ENCODE assay signal across 14 cellular contexts in genomic region chr13:27556109-27556508, GRCh38.
A peak's percentile ranks its signal among the peaks of the same experiment; 100 is the strongest.
DNase-seq lines count a peak whose midpoint lies in the region; ATAC-seq, FAIRE-seq and TF ChIP-seq lines count a peak whose summit lies in the region.
"Had no signal": no experiment of that assay in that cellular context is flagged by ENCODE, and none has a peak within 500 bp of the region (broad histone marks: within the 10 kb centered on the region; RNA-seq: fewer than 3 reads in every experiment).

No MANE protein-coding gene starts in this region.

- no peaks in the 10 kb centered on the region for H4K20me1 ChIP-seq in astrocyte (ENCODE audit: insufficient read depth, low read length)

- no peak overlapping the region for H3K27ac Mint-ChIP-seq in HFFc6
- no peak overlapping the region for H3K27ac Mint-ChIP-seq in astrocyte (ENCODE audit: unreplicated experiment)
- H3K27ac Mint-ChIP-seq: activated T-cell treated with anti-CD3 and anti-CD28 coated beads, Interleukin-2, amount 50 U/mL, for 72 hours; CD4-positive, alpha-beta T cell had no signal

- H3K9ac ChIP-seq in astrocyte (ENCODE audit: low read length): no peak overlapping the region

- H3K4me3 Mint-ChIP-seq in HFFc6: no peak overlapping the region
- no peak overlapping the region for H3K4me3 Mint-ChIP-seq in astrocyte (ENCODE audit: unreplicated experiment)
- H3K4me3 Mint-ChIP-seq: activated T-cell treated with anti-CD3 and anti-CD28 coated beads, Interleukin-2, amount 50 U/mL, for 72 hours; CD4-positive, alpha-beta T cell had no signal

- no peak for DNase-seq in AG04450 (ENCODE audit: low read depth, low spot score)
- DNase-seq in HFFc6: peak; percentile 21
- DNase-seq in astrocyte (ENCODE audit: low read depth): peak; percentile 50
- peak; percentile 49 for DNase-seq in iris pigment epithelial cell (ENCODE audit: low read depth)
- no peak for DNase-seq in germinal center (ENCODE audit: low spot score)
- DNase-seq: activated T-cell treated with anti-CD3 and anti-CD28 coated beads, Interleukin-2, amount 50 U/mL, for 72 hours; CD4-positive, alpha-beta T cell; NCI-H2029; stimulated activated CD8-positive, alpha-beta memory T cell treated with anti-CD3 and anti-CD28 coated beads, Interleukin-4, amount 100 ng/mL, for 48 hours had no signal

- POLR2A ChIA-PET in AG04450 (lab: Yijun Ruan, JAX): no interaction called here

- H3K27ac ChIP-seq in AG04450 (ENCODE audit: low read depth, low read length) (no peak overlapping the region), astrocyte (ENCODE audit: low read depth, low read length) (no peak overlapping the region)

- H3K36me3 Mint-ChIP-seq in HFFc6 (ENCODE audit: low read depth): peaks cover 12% of the 10 kb centered on the region; the same call in 1 of the 2 replicates
- H3K36me3 Mint-ChIP-seq in astrocyte (ENCODE audit: low read depth, unreplicated experiment): peaks cover 9% of the 10 kb centered on the region

- no peak overlapping the region for H3K4me2 ChIP-seq in astrocyte (ENCODE audit: low read length)
- H3K4me2 ChIP-seq: smooth muscle cell had no signal

- H3K27me3 ChIP-seq in AG04450 (ENCODE audit: control insufficient read depth, insufficient read depth, low read length) (no peaks in the 10 kb centered on the region), astrocyte (ENCODE audit: insufficient read depth, low read length) (no peaks in the 10 kb centered on the region)

- no peaks in the 10 kb centered on the region for H3K9me3 ChIP-seq in AG04450 (ENCODE audit: control insufficient read depth, insufficient read depth, low read length)
- no peaks in the 10 kb centered on the region for H3K9me3 ChIP-seq in astrocyte (ENCODE audit: insufficient read depth, low read depth, low read length)

- H2AFZ ChIP-seq in astrocyte (ENCODE audit: low read depth, low read length): no peak overlapping the region

- H3K36me3 ChIP-seq in astrocyte (ENCODE audit: insufficient read depth, low read length): peaks cover 7% of the 10 kb centered on the region

- TF ChIP-seq CTCF in AG04450 (IDR thresholded peaks at IDR 0.05; ENCODE audit: low read depth, low read length) (peak; percentile 19; the same call in 1 of the 2 replicates), HFFc6 (IDR thresholded peaks at IDR 0.05) (0 out of 2 replicates have a peak, but pooled peaks have one; percentile 25), astrocyte (IDR thresholded peaks at IDR 0.05; ENCODE audit: insufficient read depth, low read depth, low read length) (peak; percentile 5)

- ATAC-seq in GM18909 (IDR thresholded peaks at IDR 0.05; ENCODE audit: poor library complexity, unreplicated experiment) (no peak), GM21723 (IDR thresholded peaks at IDR 0.05; ENCODE audit: unreplicated experiment) (no peak), HG03432 (IDR thresholded peaks at IDR 0.05; ENCODE audit: unreplicated experiment) (no peak)
- ATAC-seq: activated T-cell treated with anti-CD3 and anti-CD28 coated beads, Interleukin-2, amount 50 U/mL, for 72 hours had no signal

- H3K9me3 Mint-ChIP-seq in HFFc6 (no peaks in the 10 kb centered on the region), astrocyte (ENCODE audit: unreplicated experiment) (no peaks in the 10 kb centered on the region)
- H3K9me3 Mint-ChIP-seq: activated T-cell treated with anti-CD3 and anti-CD28 coated beads, Interleukin-2, amount 50 U/mL, for 72 hours; CD4-positive, alpha-beta T cell had no signal

- H3K4me1 Mint-ChIP-seq in HFFc6 (ENCODE audit: low read depth) (no peaks in the 10 kb centered on the region), astrocyte (ENCODE audit: low read depth, unreplicated experiment) (peaks cover 4% of the 10 kb centered on the region)

- peaks cover 3% of the 10 kb centered on the region for H3K4me1 ChIP-seq in astrocyte (ENCODE audit: insufficient read depth, low read length)

- H3K27me3 Mint-ChIP-seq in HFFc6 (ENCODE audit: insufficient read depth) (no peaks in the 10 kb centered on the region), astrocyte (ENCODE audit: low read depth, unreplicated experiment) (no peaks in the 10 kb centered on the region)
- H3K27me3 Mint-ChIP-seq: CD4-positive, alpha-beta T cell had no signal

- H3K79me2 ChIP-seq in astrocyte (ENCODE audit: insufficient read depth, low read length): no peaks in the 10 kb centered on the region

- no peak overlapping the region for H3K4me3 ChIP-seq in AG04450 (ENCODE audit: low read depth, low read length)
- H3K4me3 ChIP-seq in astrocyte (ENCODE audit: insufficient read depth, low read depth, low read length): no peak overlapping the region
- H3K4me3 ChIP-seq: smooth muscle cell had no signal

- FAIRE-seq in astrocyte (lab: Jason Lieb, UNC): no peak
- FAIRE-seq: TTC549 had no signal

- CTCF ChIA-PET in AG04450 (lab: Charles Lee): interaction anchor here (0.6 to 5.5 kb wide), 5 partner anchors 22 to 431 kb away, joined by 3 to 30 read pairs (median 3); no protein-coding TSS in a partner anchor

Comparison
In these comparisons a context has a peak if more than half of its experiments do, and no peak if none do; other contexts are left out.
1. DNase-seq: peak in HFFc6 (single experiment), astrocyte (single experiment) and iris pigment epithelial cell (single experiment); none in AG04450 (single experiment) and germinal center (single experiment).
2. Peak in every context shown above with its lines, with median percentiles within 50 percentile points of each other: CTCF ChIP-seq.